ENCODE assay signal across 19 cellular contexts in genomic region chr16:9334091-9334490, GRCh38.
DNase-seq lines count a peak whose midpoint lies in the region; ATAC-seq, FAIRE-seq and TF ChIP-seq lines count a peak whose summit lies in the region.
"Had no signal": no experiment of that assay in that cellular context is flagged by ENCODE, and none has a peak within 500 bp of the region (broad histone marks: within the 10 kb centered on the region; RNA-seq: fewer than 3 reads in every experiment).

No MANE protein-coding gene starts in this region.

- H3K27ac ChIP-seq in SK-N-SH (ENCODE audit: low read depth in 2 of 2, low read length in 1 of 2), result no peak overlapping the region
- no peak overlapping the region for H3K27ac ChIP-seq in endothelial cell of umbilical vein (ENCODE audit: insufficient read depth, low read depth, low read length)
- no peak overlapping the region for H3K27ac ChIP-seq in SJCRH30

- no peaks in the 10 kb centered on the region for H3K36me3 Mint-ChIP-seq in activated CD8-positive, alpha-beta T cell treated with anti-CD3 and anti-CD28 coated beads for 36 hours (ENCODE audit: low read depth)
- H3K36me3 Mint-ChIP-seq: CD4-positive, CD25-positive, alpha-beta regulatory T cell; CD8-positive, alpha-beta memory T cell had no signal

- H3K9ac ChIP-seq in SK-N-SH (no peak overlapping the region), endothelial cell of umbilical vein (replicated peaks; ENCODE audit: extremely low read depth, insufficient read depth, low read length) (no peak overlapping the region)

- H4K20me1 ChIP-seq in SK-N-SH (ENCODE audit: insufficient read depth), result no peaks in the 10 kb centered on the region
- no peaks in the 10 kb centered on the region for H4K20me1 ChIP-seq in endothelial cell of umbilical vein (replicated peaks; ENCODE audit: control insufficient read depth, extremely low read depth, insufficient read depth, low read length)

- no peak for TF ChIP-seq EP300 in SK-N-SH (IDR thresholded peaks at IDR 0.05; ENCODE audit: borderline replicate concordance in 1 of 2, low read depth in 1 of 2, low read length in 1 of 2)

- H3K4me1 ChIP-seq in SK-N-SH (ENCODE audit: control insufficient read depth in 1 of 2, insufficient read depth in 2 of 2, low read depth in 1 of 2, low read length in 1 of 2) (no peaks in the 10 kb centered on the region), endothelial cell of umbilical vein (ENCODE audit: control insufficient read depth, extremely low read depth, insufficient read depth, low read length) (no peaks in the 10 kb centered on the region), SJCRH30 (no peaks in the 10 kb centered on the region)
- H3K4me1 ChIP-seq: BE2C had no signal

- TF ChIP-seq POLR2A in endothelial cell of umbilical vein (IDR thresholded peaks at IDR 0.05; ENCODE audit: low read depth, low read length), result no peak

- TF ChIP-seq CTCF in SK-N-SH (IDR thresholded peaks at IDR 0.05), result no peak
- TF ChIP-seq CTCF in endothelial cell of umbilical vein (IDR thresholded peaks at IDR 0.05; ENCODE audit: extremely low read depth in 1 of 2, insufficient read depth in 1 of 2, low read depth in 1 of 2, low read length in 2 of 2), result no peak
- no peak for TF ChIP-seq CTCF in activated CD8-positive, alpha-beta T cell treated with anti-CD3 and anti-CD28 coated beads for 36 hours (IDR thresholded peaks at IDR 0.05)

- no peak overlapping the region for H3K4me3 Mint-ChIP-seq in activated CD8-positive, alpha-beta T cell treated with anti-CD3 and anti-CD28 coated beads for 36 hours
- H3K4me3 Mint-ChIP-seq: CD4-positive, CD25-positive, alpha-beta regulatory T cell; CD8-positive, alpha-beta memory T cell; HFFc6 had no signal

- no TSS peak for BruUV-seq in endothelial cell of umbilical vein (replicated peaks; lab: Mats Ljungman, UMichigan)

- no peaks in the 10 kb centered on the region for H3F3A ChIP-seq in SK-N-SH (replicated peaks; ENCODE audit: insufficient read depth)

- no peaks in the 10 kb centered on the region for H3K36me3 ChIP-seq in SK-N-SH (replicated peaks in 1 of 2; ENCODE audit: control insufficient read depth in 1 of 2, insufficient read depth in 2 of 2, low read length in 1 of 2)
- no peaks in the 10 kb centered on the region for H3K36me3 ChIP-seq in endothelial cell of umbilical vein (ENCODE audit: control insufficient read depth in 2 of 2, extremely low read depth in 1 of 2, insufficient read depth in 2 of 2, low read length in 2 of 2)
- no peaks in the 10 kb centered on the region for H3K36me3 ChIP-seq in SJCRH30
- H3K36me3 ChIP-seq: BE2C had no signal

- H3K4me2 ChIP-seq in SK-N-SH (no peak overlapping the region), endothelial cell of umbilical vein (ENCODE audit: insufficient read depth, low read length) (no peak overlapping the region)

- POLR2A ChIA-PET in SK-N-SH (lab: Yijun Ruan, JAX) (no interaction called here), endothelial cell of umbilical vein (lab: Charles Lee) (no interaction called here)
- POLR2A ChIA-PET in activated CD8-positive, alpha-beta T cell treated with anti-CD3 and anti-CD28 coated beads for 36 hours (lab: Charles Lee), result no interaction called here

- CTCF ChIA-PET in SK-N-SH (lab: Yijun Ruan, JAX), result no interaction called here
- CTCF ChIA-PET in endothelial cell of umbilical vein (lab: Charles Lee), result no interaction called here
- CTCF ChIA-PET in activated CD8-positive, alpha-beta T cell treated with anti-CD3 and anti-CD28 coated beads for 36 hours (lab: Charles Lee), result no interaction called here

- H3K9me3 ChIP-seq in SK-N-SH (no peaks in the 10 kb centered on the region), endothelial cell of umbilical vein (replicated peaks; ENCODE audit: control insufficient read depth, insufficient read depth, low read length) (no peaks in the 10 kb centered on the region), SJCRH30 (replicated peaks) (no peaks in the 10 kb centered on the region)
- H3K9me3 ChIP-seq: BE2C had no signal

- TF ChIP-seq RAD21 in SK-N-SH (IDR thresholded peaks at IDR 0.05; ENCODE audit: low read length), result no peak

- no peak for ATAC-seq in SK-N-SH treated with all-trans-retinoic acid at 6 μM for 48 hours
- no peak for ATAC-seq in activated CD8-positive, alpha-beta T cell treated with anti-CD3 and anti-CD28 coated beads for 36 hours
- ATAC-seq: HCT116 had no signal

- no peaks in the 10 kb centered on the region for H3K9me1 ChIP-seq in endothelial cell of umbilical vein (replicated peaks; ENCODE audit: control insufficient read depth, extremely low read depth, insufficient read depth, low read length)

- no peak overlapping the region for H3K27ac Mint-ChIP-seq in activated CD8-positive, alpha-beta T cell treated with anti-CD3 and anti-CD28 coated beads for 36 hours
- H3K27ac Mint-ChIP-seq: CD4-positive, CD25-positive, alpha-beta regulatory T cell; CD8-positive, alpha-beta memory T cell; HFFc6 had no signal

- H3K9me2 ChIP-seq in SK-N-SH, result no peaks in the 10 kb centered on the region

- H2AFZ ChIP-seq in SK-N-SH (ENCODE audit: low read depth) (no peak overlapping the region), endothelial cell of umbilical vein (ENCODE audit: low read depth, low read length) (no peak overlapping the region)

- no peaks in the 10 kb centered on the region for H3K4me1 Mint-ChIP-seq in activated CD8-positive, alpha-beta T cell treated with anti-CD3 and anti-CD28 coated beads for 36 hours (ENCODE audit: low read depth)
- H3K4me1 Mint-ChIP-seq: CD4-positive, CD25-positive, alpha-beta regulatory T cell; CD8-positive, alpha-beta memory T cell had no signal

- dilution Hi-C loops in endothelial cell of umbilical vein (cut with MboI; ENCODE audit: extremely low pct_ligation_motif_present, low sequenced_read_pairs), result no loop called here

- H3K79me2 ChIP-seq in SK-N-SH (ENCODE audit: insufficient read depth) (no peaks in the 10 kb centered on the region), endothelial cell of umbilical vein (ENCODE audit: control insufficient read depth, insufficient read depth, low read length) (no peaks in the 10 kb centered on the region)

- H3K27me3 Mint-ChIP-seq in activated CD8-positive, alpha-beta T cell treated with anti-CD3 and anti-CD28 coated beads for 36 hours, result peaks cover 3% of the 10 kb centered on the region

- no peak for FAIRE-seq in endothelial cell of umbilical vein (lab: Jason Lieb, UNC)

- DNase-seq in SK-N-SH (peak; percentile 10), endothelial cell of umbilical vein (ENCODE audit: low read depth, low spot score) (peak; percentile 57), lung microvascular endothelial cell (ENCODE audit: low read depth in 2 of 2) (peak; percentile 22 to 62), SJCRH30 (no peak)
- DNase-seq in activated CD8-positive, alpha-beta T cell treated with anti-CD3 and anti-CD28 coated beads for 36 hours, result no peak
- DNase-seq: ACHN; BE2C; C1 segment of cervical spinal cord; CD4-positive, CD25-positive, alpha-beta regulatory T cell; CD8-positive, alpha-beta memory T cell; COR-L47; DMS 273 treated with DMSO at 0.1 percent for 48 hours; DMS53; GDM1; GOT3; H7; HFFc6 had no signal

- H3K27me3 ChIP-seq in SK-N-SH (ENCODE audit: insufficient read depth) (no peaks in the 10 kb centered on the region), endothelial cell of umbilical vein (ENCODE audit: control insufficient read depth in 2 of 2, insufficient read depth in 2 of 2, low read length in 2 of 2) (no peaks in the 10 kb centered on the region), SJCRH30 (peaks cover 5% of the 10 kb centered on the region; the same call in 1 of the 2 replicates)
- H3K27me3 ChIP-seq: BE2C had no signal

- H3K4me3 ChIP-seq in SK-N-SH (ENCODE audit: low read depth in 2 of 2, low read length in 1 of 2) (no peak overlapping the region), endothelial cell of umbilical vein (replicated peaks in 1 of 3; ENCODE audit: insufficient read depth in 1 of 3, low read depth in 1 of 3, low read length in 3 of 3) (no peak overlapping the region), SJCRH30 (no peak overlapping the region)

- H3K9me3 Mint-ChIP-seq in activated CD8-positive, alpha-beta T cell treated with anti-CD3 and anti-CD28 coated beads for 36 hours, result no peaks in the 10 kb centered on the region

- intact Hi-C loops in endothelial cell of umbilical vein (cut with micrococcal nuclease), result no loop called here
- intact Hi-C loops in activated CD8-positive, alpha-beta T cell treated with anti-CD3 and anti-CD28 coated beads for 36 hours (cut with micrococcal nuclease), result no loop called here

TF ChIP-seq in SK-N-SH, 30 proteins besides CTCF, POLR2A, EP300 and RAD21 (continues in another document):
- no peak for TF ChIP-seq USF2 (IDR thresholded peaks at IDR 0.05; ENCODE audit: borderline replicate concordance, low read depth, low read length)

TF ChIP-seq in SK-N-SH treated with all-trans-retinoic acid at 6 μM for 48 hours, 23 proteins besides CTCF, POLR2A, EP300 and RAD21 (continues in another document):
- TF ChIP-seq ZNF565 (CRISPR knock-in tag; conservative IDR thresholded peaks at IDR 0.05; ENCODE audit: low read depth), result no peak
- TF ChIP-seq SNAI2 (CRISPR knock-in tag; IDR thresholded peaks at IDR 0.05), result no peak
- TF ChIP-seq ZFP30 (CRISPR knock-in tag; IDR thresholded peaks at IDR 0.05), result no peak
- TF ChIP-seq PPARA (CRISPR knock-in tag; IDR thresholded peaks at IDR 0.05; ENCODE audit: borderline replicate concordance), result no peak

TF ChIP-seq in endothelial cell of umbilical vein, 7 proteins besides CTCF, POLR2A, EP300 and RAD21:
- TF ChIP-seq MYC (IDR thresholded peaks at IDR 0.05; ENCODE audit: low read depth, low read length) (no peak), MAX (IDR thresholded peaks at IDR 0.05; ENCODE audit: insufficient read depth, insufficient read length) (no peak), FOS (IDR thresholded peaks at IDR 0.05; ENCODE audit: borderline replicate concordance, insufficient read depth, low read length) (no peak), POLR2AphosphoS5 (IDR thresholded peaks at IDR 0.05; ENCODE audit: insufficient read depth, low read depth, low read length) (no peak), GATA2 (IDR thresholded peaks at IDR 0.05; ENCODE audit: insufficient read depth, insufficient read length, low read depth, low read length) (no peak), EZH2 (IDR thresholded peaks at IDR 0.05; ENCODE audit: borderline replicate concordance, low read depth, low read length, severe bottlenecking) (no peak), JUN (IDR thresholded peaks at IDR 0.05; ENCODE audit: borderline replicate concordance, insufficient read depth, insufficient read length, low read depth) (no peak)

Comparison
In these comparisons a context has a peak if more than half of its experiments do, and no peak if none do; other contexts are left out.
1. DNase-seq: peak in SK-N-SH (single experiment), endothelial cell of umbilical vein (single experiment) and lung microvascular endothelial cell (2 of 2); none in SJCRH30 (0 of 2) and activated CD8-positive, alpha-beta T cell treated with anti-CD3 and anti-CD28 coated beads for 36 hours (single experiment).